ENCODE assay signal across 35 cellular contexts in genomic region chr10:2556883-2557282, GRCh38.
DNase-seq lines count a peak whose midpoint lies in the region; ATAC-seq and TF ChIP-seq lines count a peak whose summit lies in the region.
"Had no signal": no experiment of that assay in that cellular context is flagged by ENCODE, and none has a peak within 500 bp of the region (broad histone marks: within the 10 kb centered on the region; RNA-seq: fewer than 3 reads in every experiment).

No MANE protein-coding gene starts in this region.

- H3K27me3 ChIP-seq in foreskin keratinocyte, result no peaks in the 10 kb centered on the region
- H3K27me3 ChIP-seq: BLaER1, colonic mucosa, neutrophil, right atrium auricular region, upper lobe of left lung had no signal

- no peak for DNase-seq in foreskin keratinocyte
- DNase-seq in activated CD8-positive, alpha-beta memory T cell treated with anti-CD3 and anti-CD28 coated beads for 24 hours, result no peak
- DNase-seq in activated naive CD4-positive, alpha-beta T cell treated with anti-CD3 and anti-CD28 coated beads, Interleukin-2, amount 50 U/mL, for 16 hours, result no peak
- DNase-seq: activated CD4-positive, alpha-beta T cell treated with anti-CD3 and anti-CD28 coated beads for 48 hours; activated gamma-delta T cell; activated naive CD8-positive, alpha-beta T cell treated with anti-CD3 and anti-CD28 coated beads, Interleukin-2, amount 10 ng/mL, durations not matched to agents 7 days and 5 days; activated T-cell treated with anti-CD3 and anti-CD28 coated beads, Interleukin-2, amount 50 U/mL, for 1 hour; aorta; colonic mucosa; COR-L47; effector CD4-positive, alpha-beta T cell; GDM1; HCEC 1CT; hypothalamus; KG1; lower lobe of right lung; naive thymus-derived CD4-positive, alpha-beta T cell; NCI-H1092 treated with DMSO at 0.1 percent for 48 hours; NCI-H187; NCI-H446 treated with DMSO at 0.1 percent for 48 hours; posterior cingulate gyrus; small intestine; stimulated activated naive B cell treated with anti-CD40 and anti-IgM and Interleukin-4, amounts not matched to agents 10 μg/mL and 1 μg/mL and 100 μg/mL, for 72 hours; T1000; upper lobe of left lung had no signal

- TF ChIP-seq CTCF in foreskin keratinocyte (conservative IDR thresholded peaks at IDR 0.05), result no peak

- no peak overlapping the region for H3K27ac ChIP-seq in foreskin keratinocyte
- H3K27ac ChIP-seq: BLaER1, colonic mucosa, HL-60, lower lobe of right lung, neutrophil, right atrium auricular region, SJSA1, upper lobe of left lung, VCaP had no signal

- no peaks in the 10 kb centered on the region for H3K4me1 ChIP-seq in foreskin keratinocyte
- H3K4me1 ChIP-seq: BLaER1, colonic mucosa, lower lobe of right lung, right atrium auricular region, SJSA1, upper lobe of left lung had no signal

- peak; percentile 72 for ATAC-seq in GM19372 (IDR thresholded peaks at IDR 0.05; ENCODE audit: low read depth, unreplicated experiment)
- ATAC-seq in GM21737 (IDR thresholded peaks at IDR 0.05; ENCODE audit: unreplicated experiment), result peak; percentile 77
- ATAC-seq in HG03108 (IDR thresholded peaks at IDR 0.05; ENCODE audit: unreplicated experiment), result peak; percentile 78
- no peak for ATAC-seq in foreskin keratinocyte
- ATAC-seq in GM21526 (IDR thresholded peaks at IDR 0.05; ENCODE audit: low FRiP score, unreplicated experiment), result no peak
- ATAC-seq: lower lobe of right lung; naive thymus-derived CD4-positive, alpha-beta T cell; stimulated activated naive B cell treated with anti-CD40 and anti-IgM and Interleukin-4, amounts not matched to agents 10 μg/mL and 1 μg/mL and 100 μg/mL, for 72 hours had no signal

Comparison
In these comparisons a context has a peak if more than half of its experiments do, and no peak if none do; other contexts are left out.
1. ATAC-seq: peak in GM19372 (single experiment), GM21737 (single experiment) and HG03108 (single experiment); none in foreskin keratinocyte (single experiment) and GM21526 (single experiment).